ENCODE assay signal across 6 cellular contexts in the genomic region with DNA sequence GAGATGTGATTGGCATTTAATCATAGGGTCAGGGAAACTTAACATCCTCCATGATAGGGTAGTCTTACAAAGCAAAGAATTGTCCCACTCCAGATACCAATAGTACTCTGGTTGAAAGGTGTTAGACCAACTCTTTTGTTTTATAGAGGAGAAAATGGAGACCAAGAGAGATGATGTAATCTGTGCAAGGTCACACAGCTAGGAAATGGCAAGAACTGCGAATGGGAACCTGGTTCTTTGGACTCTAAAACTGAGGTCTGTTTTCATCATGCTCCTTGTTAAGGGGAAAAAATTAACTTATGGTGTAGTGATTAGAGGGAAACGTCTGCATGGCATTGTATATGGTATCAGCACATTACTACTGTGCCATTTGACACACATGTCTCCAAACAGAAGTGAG.
"Had no signal": no experiment of that assay in that cellular context is flagged by ENCODE, and none has a peak within 500 bp of the region (broad histone marks: within the 10 kb centered on the region; RNA-seq: fewer than 3 reads in every experiment).

No MANE protein-coding gene starts in this region.

- H3K27ac ChIP-seq: KMS-11 had no signal

- H3K4me3 Mint-ChIP-seq: GM23338 had no signal

- ATAC-seq: GM23338, HCT116 had no signal

- H3K9me3 ChIP-seq: HAP-1 had no signal

- H3K27ac Mint-ChIP-seq: GM23338 had no signal

- H3K4me3 ChIP-seq: GM23338, HAP-1 had no signal

- H3K36me3 ChIP-seq: HAP-1 had no signal

- H3K4me1 ChIP-seq: HAP-1 had no signal

- DNase-seq: IMR-90, KBM-7 had no signal
